ENCODE assay signal across 1 cellular context in the genomic region with DNA sequence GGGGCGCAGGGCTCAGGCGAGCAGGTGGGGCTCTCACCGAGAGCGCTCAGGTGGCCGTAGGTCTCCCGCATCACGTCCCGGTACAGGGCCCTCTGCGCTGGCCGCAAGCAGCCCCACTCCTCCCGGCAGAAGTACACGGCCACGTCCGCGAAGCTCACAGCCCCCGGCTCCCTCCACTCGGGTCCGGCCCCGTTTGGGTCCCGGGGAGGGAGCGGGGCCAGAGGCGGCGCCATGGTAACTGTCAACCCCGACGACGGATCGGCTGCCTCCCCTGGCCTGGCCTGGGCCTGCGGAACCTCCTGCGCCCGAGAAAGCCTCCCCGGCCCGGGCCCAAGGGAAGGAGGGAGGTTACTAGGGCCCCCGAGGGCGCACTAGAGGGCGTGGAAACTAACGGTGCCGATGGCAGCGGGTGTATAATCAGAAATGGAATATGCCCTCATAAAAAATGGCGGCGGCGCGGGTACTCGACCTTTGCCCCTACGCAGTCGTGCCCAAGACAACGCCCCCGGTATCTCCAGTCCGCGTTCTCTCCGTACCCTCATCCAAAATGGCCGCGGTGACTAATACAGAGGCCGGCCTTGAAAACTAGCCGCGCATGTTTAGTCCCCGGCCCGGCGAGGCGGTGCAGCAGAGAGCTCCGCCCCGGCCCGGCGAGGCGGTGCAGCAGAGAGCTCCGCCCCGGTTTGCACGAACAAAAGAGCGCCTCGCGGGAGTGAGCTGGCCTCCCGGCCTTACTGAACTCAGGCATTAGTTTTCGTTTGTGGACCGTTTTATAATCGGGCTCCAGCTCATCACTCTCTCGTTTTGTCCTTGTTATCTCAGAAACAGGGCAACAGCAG.
TF ChIP-seq lines count a peak whose summit lies in the region.

Gene ZNF764, minus strand, starts transcription at position 425 of the 839 bp plus-strand sequence. Its CDS starts 192 bp downstream, at position 233.

TF ChIP-seq in HepG2, 621 proteins besides CTCF, POLR2A, EP300 and RAD21 (continued from another document and continues in another):
- TF ChIP-seq CERS6 (CRISPR knock-in tag; IDR thresholded peaks at IDR 0.05) (no peak), CSRNP2 (CRISPR knock-in tag; conservative IDR thresholded peaks at IDR 0.05; ENCODE audit: low read depth) (no peak), MLLT10 (CRISPR knock-in tag; IDR thresholded peaks at IDR 0.05) (no peak), MTF2 (CRISPR knock-in tag; IDR thresholded peaks at IDR 0.05; ENCODE audit: borderline replicate concordance) (peak; percentile 98), ZNF607 (CRISPR knock-in tag; IDR thresholded peaks at IDR 0.05; ENCODE audit: borderline replicate concordance) (peak; percentile 75), TGIF2 (CRISPR knock-in tag; IDR thresholded peaks at IDR 0.05) (peak; percentile 71; the same call in 1 of the 2 replicates), RBM39 (IDR thresholded peaks at IDR 0.05; ENCODE audit: low read depth, low read length, poor library complexity, severe bottlenecking) (peak; percentile 91), ZNF773 (CRISPR knock-in tag; IDR thresholded peaks at IDR 0.05; ENCODE audit: borderline replicate concordance) (no peak), SP2 (CRISPR knock-in tag; IDR thresholded peaks at IDR 0.05) (peak; percentile 38; the same call in 1 of the 2 replicates), HNRNPUL1 (IDR thresholded peaks at IDR 0.05; ENCODE audit: low read depth, low read length) (no peak), HOXA7 (CRISPR knock-in tag; IDR thresholded peaks at IDR 0.05) (no peak), ATM (IDR thresholded peaks at IDR 0.05; ENCODE audit: borderline replicate concordance) (no peak), ZMAT3 (CRISPR knock-in tag; conservative IDR thresholded peaks at IDR 0.05) (no peak), RFX3 (CRISPR knock-in tag; IDR thresholded peaks at IDR 0.05) (peak; percentile 60; the same call in 1 of the 2 replicates), ZNF619 (CRISPR knock-in tag; IDR thresholded peaks at IDR 0.05) (peak; percentile 86; the same call in 1 of the 2 replicates), ZNF740 (CRISPR knock-in tag; IDR thresholded peaks at IDR 0.05) (no peak), SALL1 (CRISPR knock-in tag; IDR thresholded peaks at IDR 0.05) (peak; percentile 65), ZNF441 (CRISPR knock-in tag; IDR thresholded peaks at IDR 0.05; ENCODE audit: borderline replicate concordance) (peak; percentile 69; the same call in 1 of the 2 replicates), ZNF430 (CRISPR knock-in tag; IDR thresholded peaks at IDR 0.05) (peak; percentile 62), GTF2F1 (IDR thresholded peaks at IDR 0.05; ENCODE audit: low read length) (no peak), EED (CRISPR knock-in tag; IDR thresholded peaks at IDR 0.05) (peak; percentile 74; the same call in 1 of the 2 replicates), ZBTB3 (CRISPR knock-in tag; IDR thresholded peaks at IDR 0.05; ENCODE audit: borderline replicate concordance, low read depth) (no peak; the same call in 1 of the 2 replicates), NR2F2 (IDR thresholded peaks at IDR 0.05; ENCODE audit: borderline replicate concordance, low read depth) (peak; percentile 54), NRL (CRISPR knock-in tag; IDR thresholded peaks at IDR 0.05; ENCODE audit: borderline replicate concordance) (peak; percentile 87; the same call in 1 of the 2 replicates), TAF15 (IDR thresholded peaks at IDR 0.05; ENCODE audit: low read depth, low read length, poor library complexity, severe bottlenecking) (peak; percentile 51), ARNTL (CRISPR knock-in tag; IDR thresholded peaks at IDR 0.05) (peak; percentile 77), CREB1 (IDR thresholded peaks at IDR 0.05) (peak; percentile 57), CREB1 (CRISPR knock-in tag; IDR thresholded peaks at IDR 0.05) (peak; percentile 92), ZBED4 (CRISPR knock-in tag; IDR thresholded peaks at IDR 0.05; ENCODE audit: borderline replicate concordance) (peak; percentile 90), ZBTB4 (CRISPR knock-in tag; IDR thresholded peaks at IDR 0.05; ENCODE audit: borderline replicate concordance) (no peak), ZNF296 (CRISPR knock-in tag; conservative IDR thresholded peaks at IDR 0.05) (no peak), MXI1 (IDR thresholded peaks at IDR 0.05; ENCODE audit: borderline replicate concordance, low read depth, low read length) (peak; percentile 88; the same call in 2 of the 3 replicates), KLF13 (CRISPR knock-in tag; IDR thresholded peaks at IDR 0.05) (no peak), GABPB1 (CRISPR knock-in tag; IDR thresholded peaks at IDR 0.05) (peak; percentile 90), PAX8 (CRISPR knock-in tag; IDR thresholded peaks at IDR 0.05; ENCODE audit: borderline replicate concordance) (0 out of 2 replicates have a peak, but pooled peaks have one; percentile 74), ZNF317 (CRISPR knock-in tag; IDR thresholded peaks at IDR 0.05) (peak; percentile 92), SNAPC2 (CRISPR knock-in tag; IDR thresholded peaks at IDR 0.05) (peak; percentile 16; the same call in 1 of the 2 replicates), ZNF24 (IDR thresholded peaks at IDR 0.05) (no peak; the same call in 1 of the 2 replicates), ATF1 (CRISPR knock-in tag; IDR thresholded peaks at IDR 0.05) (peak; percentile 79), ZNF615 (CRISPR knock-in tag; IDR thresholded peaks at IDR 0.05; ENCODE audit: borderline replicate concordance) (no peak; the same call in 1 of the 2 replicates), ZNF781 (CRISPR knock-in tag; IDR thresholded peaks at IDR 0.05; ENCODE audit: borderline replicate concordance, not compliant biosample characterization) (peak; percentile 72)
- TF ChIP-seq, protein P1, sequence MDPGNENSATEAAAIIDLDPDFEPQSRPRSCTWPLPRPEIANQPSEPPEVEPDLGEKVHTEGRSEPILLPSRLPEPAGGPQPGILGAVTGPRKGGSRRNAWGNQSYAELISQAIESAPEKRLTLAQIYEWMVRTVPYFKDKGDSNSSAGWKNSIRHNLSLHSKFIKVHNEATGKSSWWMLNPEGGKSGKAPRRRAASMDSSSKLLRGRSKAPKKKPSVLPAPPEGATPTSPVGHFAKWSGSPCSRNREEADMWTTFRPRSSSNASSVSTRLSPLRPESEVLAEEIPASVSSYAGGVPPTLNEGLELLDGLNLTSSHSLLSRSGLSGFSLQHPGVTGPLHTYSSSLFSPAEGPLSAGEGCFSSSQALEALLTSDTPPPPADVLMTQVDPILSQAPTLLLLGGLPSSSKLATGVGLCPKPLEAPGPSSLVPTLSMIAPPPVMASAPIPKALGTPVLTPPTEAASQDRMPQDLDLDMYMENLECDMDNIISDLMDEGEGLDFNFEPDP (CRISPR knock-in tag; conservative IDR thresholded peaks at IDR 0.05): peak; percentile 99
- TF ChIP-seq, protein P2, sequence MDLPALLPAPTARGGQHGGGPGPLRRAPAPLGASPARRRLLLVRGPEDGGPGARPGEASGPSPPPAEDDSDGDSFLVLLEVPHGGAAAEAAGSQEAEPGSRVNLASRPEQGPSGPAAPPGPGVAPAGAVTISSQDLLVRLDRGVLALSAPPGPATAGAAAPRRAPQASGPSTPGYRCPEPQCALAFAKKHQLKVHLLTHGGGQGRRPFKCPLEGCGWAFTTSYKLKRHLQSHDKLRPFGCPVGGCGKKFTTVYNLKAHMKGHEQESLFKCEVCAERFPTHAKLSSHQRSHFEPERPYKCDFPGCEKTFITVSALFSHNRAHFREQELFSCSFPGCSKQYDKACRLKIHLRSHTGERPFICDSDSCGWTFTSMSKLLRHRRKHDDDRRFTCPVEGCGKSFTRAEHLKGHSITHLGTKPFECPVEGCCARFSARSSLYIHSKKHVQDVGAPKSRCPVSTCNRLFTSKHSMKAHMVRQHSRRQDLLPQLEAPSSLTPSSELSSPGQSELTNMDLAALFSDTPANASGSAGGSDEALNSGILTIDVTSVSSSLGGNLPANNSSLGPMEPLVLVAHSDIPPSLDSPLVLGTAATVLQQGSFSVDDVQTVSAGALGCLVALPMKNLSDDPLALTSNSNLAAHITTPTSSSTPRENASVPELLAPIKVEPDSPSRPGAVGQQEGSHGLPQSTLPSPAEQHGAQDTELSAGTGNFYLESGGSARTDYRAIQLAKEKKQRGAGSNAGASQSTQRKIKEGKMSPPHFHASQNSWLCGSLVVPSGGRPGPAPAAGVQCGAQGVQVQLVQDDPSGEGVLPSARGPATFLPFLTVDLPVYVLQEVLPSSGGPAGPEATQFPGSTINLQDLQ (CRISPR knock-in tag; IDR thresholded peaks at IDR 0.05): no peak; the same call in 1 of the 2 replicates
- TF ChIP-seq, protein P3, sequence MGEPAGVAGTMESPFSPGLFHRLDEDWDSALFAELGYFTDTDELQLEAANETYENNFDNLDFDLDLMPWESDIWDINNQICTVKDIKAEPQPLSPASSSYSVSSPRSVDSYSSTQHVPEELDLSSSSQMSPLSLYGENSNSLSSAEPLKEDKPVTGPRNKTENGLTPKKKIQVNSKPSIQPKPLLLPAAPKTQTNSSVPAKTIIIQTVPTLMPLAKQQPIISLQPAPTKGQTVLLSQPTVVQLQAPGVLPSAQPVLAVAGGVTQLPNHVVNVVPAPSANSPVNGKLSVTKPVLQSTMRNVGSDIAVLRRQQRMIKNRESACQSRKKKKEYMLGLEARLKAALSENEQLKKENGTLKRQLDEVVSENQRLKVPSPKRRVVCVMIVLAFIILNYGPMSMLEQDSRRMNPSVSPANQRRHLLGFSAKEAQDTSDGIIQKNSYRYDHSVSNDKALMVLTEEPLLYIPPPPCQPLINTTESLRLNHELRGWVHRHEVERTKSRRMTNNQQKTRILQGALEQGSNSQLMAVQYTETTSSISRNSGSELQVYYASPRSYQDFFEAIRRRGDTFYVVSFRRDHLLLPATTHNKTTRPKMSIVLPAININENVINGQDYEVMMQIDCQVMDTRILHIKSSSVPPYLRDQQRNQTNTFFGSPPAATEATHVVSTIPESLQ (CRISPR knock-in tag; conservative IDR thresholded peaks at IDR 0.05): 0 out of 2 replicates have a peak, but pooled peaks have one; percentile 29
